Comparison of ENCODE assay signal across 32 cellular contexts in the genomic region with DNA sequence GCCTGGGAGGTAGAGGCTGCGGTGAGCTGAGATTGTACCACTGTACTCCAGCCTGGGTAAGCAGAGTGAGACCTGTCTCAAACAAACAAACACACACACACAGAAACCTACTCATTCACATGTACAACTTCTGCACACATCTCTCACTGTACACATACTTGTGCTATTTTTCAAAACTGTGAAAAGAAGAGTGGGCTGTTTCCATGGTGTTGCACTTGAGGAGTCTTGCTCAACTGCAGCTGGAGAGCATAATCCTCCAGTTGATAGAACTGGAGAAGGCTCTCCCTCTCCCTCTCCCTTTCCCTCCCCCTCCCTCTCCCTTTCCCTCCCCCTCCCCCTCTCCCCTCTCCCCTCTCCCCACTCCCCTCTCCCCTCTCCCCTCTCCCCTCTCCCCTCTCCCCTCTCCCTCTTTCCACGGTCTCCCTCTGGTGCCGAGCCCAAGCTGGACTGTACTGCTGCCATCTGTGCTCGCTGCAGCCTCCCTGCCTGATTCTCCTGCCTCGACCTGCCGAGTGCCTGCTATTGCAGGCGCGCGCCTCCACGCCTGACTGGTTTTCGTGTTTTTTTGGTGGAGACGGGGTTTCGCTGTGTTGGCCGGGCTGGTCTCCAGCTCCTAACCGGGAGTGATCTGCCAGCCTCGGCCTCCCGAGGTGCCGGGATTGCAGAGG. TPM values are rescaled to one million over a fixed set of nuclear protein-coding genes. Genes with fewer than 3 reads are reported as not detected.
"Had no signal": no experiment of that assay in that cellular context is flagged by ENCODE, and none has a peak within 500 bp of the region (broad histone marks: within the 10 kb centered on the region; RNA-seq: fewer than 3 reads in every experiment).

No MANE protein-coding gene starts in this region.

- H3K4me3 ChIP-seq: gastroesophageal sphincter, hepatocyte, ovary, prostate gland, sigmoid colon, upper lobe of left lung had no signal

- H3K9me3 ChIP-seq: gastroesophageal sphincter, ovary, prostate gland, sigmoid colon, upper lobe of left lung had no signal

- H3K4me2 ChIP-seq: hepatocyte had no signal

- H3K79me2 ChIP-seq: hepatocyte had no signal

- H3K36me3 ChIP-seq: brain microvascular endothelial cell, gastroesophageal sphincter, ovary, prostate gland, sigmoid colon, upper lobe of left lung had no signal

- DNase-seq: activated CD4-positive, alpha-beta memory T cell treated with anti-CD3 and anti-CD28 coated beads, Interleukin-2, amount 10 ng/mL, durations not matched to agents 7 days and 5 days; activated CD4-positive, alpha-beta T cell treated with anti-CD3 and anti-CD28 coated beads for 1 hour; activated CD4-positive, alpha-beta T cell treated with anti-CD3 and anti-CD28 coated beads, Interleukin-2, amount 10 ng/mL, durations not matched to agents 7 days and 5 days; activated CD8-positive, alpha-beta memory T cell treated with anti-CD3 and anti-CD28 coated beads, Interleukin-2, amount 50 U/mL, for 48 hours; activated gamma-delta T cell; activated naive CD4-positive, alpha-beta T cell treated with anti-CD3 and anti-CD28 coated beads, Interleukin-2, amount 10 ng/mL, durations not matched to agents 7 days and 5 days; activated naive CD8-positive, alpha-beta T cell treated with anti-CD3 and anti-CD28 coated beads, Interleukin-2, amount 10 ng/mL, durations not matched to agents 7 days and 5 days; activated T-cell treated with anti-CD3 and anti-CD28 coated beads, Interleukin-2, amount 50 U/mL, for 24 hours; brain microvascular endothelial cell; cortex of kidney; effector memory CD8-positive, alpha-beta T cell; erythroblast; islet precursor cell; naive B cell; nephron progenitor cell; ovary; sigmoid colon; small intestine; stimulated activated CD4-positive, alpha-beta T cell treated with anti-CD3 and anti-CD28 coated beads, Interleukin-4, amount 100 ng/mL, for 24 hours; stimulated activated naive CD8-positive, alpha-beta T cell treated with anti-CD3 and anti-CD28 coated beads, Interleukin-15, amount 100 ng/mL, for 72 hours; substantia nigra had no signal

- FAIRE-seq: astrocyte, small intestine had no signal

- H3K4me1 ChIP-seq: gastroesophageal sphincter, prostate gland had no signal

- ATAC-seq: effector memory CD8-positive, alpha-beta T cell; gastroesophageal sphincter; stimulated activated memory B cell treated with anti-CD40 and anti-IgM and Interleukin-4, amounts not matched to agents 10 μg/mL and 1 μg/mL and 100 μg/mL, for 72 hours; stimulated activated naive CD8-positive, alpha-beta T cell treated with anti-CD3 and anti-CD28 coated beads, Interleukin-15, amount 100 ng/mL, for 72 hours; WTC11 had no signal

- H2AFZ ChIP-seq: hepatocyte had no signal

- H3K27ac ChIP-seq: brain microvascular endothelial cell, gastroesophageal sphincter, hepatocyte, ovary, prostate gland, sigmoid colon, upper lobe of left lung had no signal

- H3K27me3 ChIP-seq: brain microvascular endothelial cell, gastroesophageal sphincter, hepatocyte, ovary, sigmoid colon, upper lobe of left lung had no signal

RNA-seq across cellular contexts. Expression of gene SLC26A3, which starts 44.3 kb away (rescaled TPM):
- total RNA-seq: activated CD4-positive, alpha-beta memory T cell treated with anti-CD3 and anti-CD28 coated beads, Interleukin-2, amount 10 ng/mL, durations not matched to agents 7 days and 5 days; activated CD4-positive, alpha-beta T cell treated with anti-CD3 and anti-CD28 coated beads, Interleukin-2, amount 10 ng/mL, durations not matched to agents 7 days and 5 days; activated naive CD8-positive, alpha-beta T cell treated with anti-CD3 and anti-CD28 coated beads, Interleukin-2, amount 10 ng/mL, durations not matched to agents 7 days and 5 days; astrocyte; cardiac septum; fibroblast of lung; fibroblast of villous mesenchyme; mesothelial cell of epicardium had no signal
- polyA plus RNA-seq: fibroblast of lung had no signal
